ENCODE assay signal across 18 cellular contexts in the genomic region with DNA sequence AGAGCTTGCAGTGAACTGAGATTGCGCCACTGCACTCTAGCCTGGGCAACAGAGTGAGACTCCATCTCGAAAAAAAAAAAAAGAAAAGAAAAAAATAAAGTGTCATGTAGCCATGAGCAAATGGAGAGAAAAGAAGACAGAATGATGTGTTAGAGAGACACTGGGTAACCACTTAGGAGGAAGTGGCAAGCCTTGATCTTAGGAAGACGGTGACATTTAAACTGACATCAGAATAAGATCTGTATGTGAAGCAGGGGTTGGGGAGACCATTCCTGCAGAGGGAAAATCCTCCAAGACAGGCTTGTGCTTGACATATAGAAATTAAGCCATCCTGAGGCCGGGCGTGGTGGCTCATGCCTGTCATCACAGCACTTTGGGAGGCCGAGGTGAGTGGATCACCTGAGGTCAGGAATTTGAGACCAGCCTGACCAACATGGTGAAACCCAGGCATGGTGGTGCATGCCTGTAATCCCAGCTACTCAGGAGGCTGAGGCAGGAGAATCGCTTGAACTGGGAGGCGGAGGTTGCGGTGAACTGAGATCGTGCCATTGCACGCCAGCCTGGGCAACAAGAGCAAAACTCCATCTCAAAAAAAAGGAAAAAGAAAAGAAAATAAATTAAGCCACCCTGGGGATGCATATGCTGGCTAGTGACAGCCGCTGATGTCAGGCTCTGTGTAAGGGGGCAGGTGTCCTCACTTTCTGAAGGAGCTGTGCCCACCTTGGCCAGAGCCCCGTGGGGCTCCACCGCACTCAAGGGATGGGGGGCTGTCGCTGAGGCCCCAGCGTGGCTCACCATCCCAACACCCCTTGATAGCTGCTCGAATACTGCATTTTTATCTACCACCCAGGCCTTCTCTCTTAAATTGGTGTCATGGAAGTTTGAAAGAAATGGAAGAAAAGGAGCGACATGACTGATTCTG. TPM values are rescaled to one million over a fixed set of nuclear protein-coding genes. Genes with fewer than 3 reads are reported as not detected.
DNase-seq lines count a peak whose midpoint lies in the region; ATAC-seq and TF ChIP-seq lines count a peak whose summit lies in the region.
"Had no signal": no experiment of that assay in that cellular context is flagged by ENCODE, and none has a peak within 500 bp of the region (broad histone marks: within the 10 kb centered on the region; RNA-seq: fewer than 3 reads in every experiment).

No MANE protein-coding gene starts in this region.

- H3K27me3 Mint-ChIP-seq in activated naive CD8-positive, alpha-beta T cell treated with anti-CD3 and anti-CD28 coated beads for 36 hours, result no peaks in the 10 kb centered on the region
- no peaks in the 10 kb centered on the region for H3K27me3 Mint-ChIP-seq in endothelial cell (ENCODE audit: unreplicated experiment)
- H3K27me3 Mint-ChIP-seq in CD4-positive, alpha-beta memory T cell, result peaks cover 0 to 2% of the 10 kb centered on the region in 2 donors

- peaks cover 13% of the 10 kb centered on the region for H3K4me1 Mint-ChIP-seq in activated naive CD8-positive, alpha-beta T cell treated with anti-CD3 and anti-CD28 coated beads for 36 hours
- H3K4me1 Mint-ChIP-seq in endothelial cell (ENCODE audit: unreplicated experiment), result peaks cover 4% of the 10 kb centered on the region
- peaks cover 0 to 10% (median 4%) of the 10 kb centered on the region in 4 donors for H3K4me1 Mint-ChIP-seq in CD4-positive, alpha-beta memory T cell

- peak overlapping the region; percentile 48 for H3K27ac Mint-ChIP-seq in activated naive CD8-positive, alpha-beta T cell treated with anti-CD3 and anti-CD28 coated beads for 36 hours
- no peak overlapping the region for H3K27ac Mint-ChIP-seq in endothelial cell (ENCODE audit: unreplicated experiment)
- H3K27ac Mint-ChIP-seq in CD4-positive, alpha-beta memory T cell, result peak overlapping the region in 1 of 7 donors; percentile 50

- H3K4me3 ChIP-seq in PC-3 (ENCODE audit: low read length) (no peak overlapping the region), colonic mucosa (no peak overlapping the region)
- H3K4me3 ChIP-seq in CD4-positive, alpha-beta memory T cell (ENCODE audit: low read length in 2 of 2), result no peak overlapping the region
- H3K4me3 ChIP-seq: MG63 had no signal

- no peaks in the 10 kb centered on the region for H3F3A ChIP-seq in PC-3 (ENCODE audit: low read length, unreplicated experiment)

- DNase-seq in activated CD8-positive, alpha-beta memory T cell treated with anti-CD3 and anti-CD28 coated beads for 24 hours, result peak; percentile 49
- DNase-seq in activated CD8-positive, alpha-beta memory T cell treated with anti-CD3 and anti-CD28 coated beads, Interleukin-2, amount 50 U/mL, for 4 hours, result no peak
- no peak for DNase-seq in PC-3
- DNase-seq in activated naive CD8-positive, alpha-beta T cell treated with anti-CD3 and anti-CD28 coated beads for 36 hours, result no peak
- peak; percentile 16 for DNase-seq in stimulated activated CD8-positive, alpha-beta memory T cell treated with anti-CD3 and anti-CD28 coated beads, Interleukin-4, amount 100 ng/mL, for 48 hours
- no peak for DNase-seq in endothelial cell (ENCODE audit: low spot score)
- no peak for DNase-seq in CD4-positive, alpha-beta memory T cell
- DNase-seq in colonic mucosa, result no peak
- DNase-seq: MG63, NCI-H2029, NCI-H446 treated with DMSO at 0.1 percent for 48 hours, nucleus accumbens, right cardiac atrium, Right ventricle myocardium superior had no signal

- no peaks in the 10 kb centered on the region for H3K9me3 Mint-ChIP-seq in activated naive CD8-positive, alpha-beta T cell treated with anti-CD3 and anti-CD28 coated beads for 36 hours
- H3K9me3 Mint-ChIP-seq in endothelial cell (ENCODE audit: unreplicated experiment), result no peaks in the 10 kb centered on the region
- no peaks in the 10 kb centered on the region for H3K9me3 Mint-ChIP-seq in CD4-positive, alpha-beta memory T cell

- H3K9me2 ChIP-seq in PC-3 (replicated peaks; ENCODE audit: low read length), result no peaks in the 10 kb centered on the region

- ATAC-seq in PC-3, result no peak
- ATAC-seq: left colon had no signal

- H2AFZ ChIP-seq in PC-3 (ENCODE audit: low read length), result no peak overlapping the region

- H3K27ac ChIP-seq in PC-3 (ENCODE audit: low read length), result peak overlapping the region; percentile 82
- no peak overlapping the region for H3K27ac ChIP-seq in CD4-positive, alpha-beta memory T cell (ENCODE audit: low read depth, low read length)
- H3K27ac ChIP-seq in colonic mucosa, result no peak overlapping the region

- H3K79me2 ChIP-seq in PC-3 (ENCODE audit: low read length), result no peaks in the 10 kb centered on the region

- H3K27me3 ChIP-seq in PC-3 (ENCODE audit: low read length) (no peaks in the 10 kb centered on the region), colonic mucosa (no peaks in the 10 kb centered on the region)
- no peaks in the 10 kb centered on the region for H3K27me3 ChIP-seq in CD4-positive, alpha-beta memory T cell (ENCODE audit: insufficient read depth, low read length)
- H3K27me3 ChIP-seq: MG63 had no signal

- peak overlapping the region; percentile 26; the same call in 1 of the 2 replicates for H3K9ac ChIP-seq in PC-3 (ENCODE audit: low read length)
- H3K9ac ChIP-seq in colonic mucosa (ENCODE audit: low read depth in 2 of 2, low read length in 2 of 2), result no peak overlapping the region

- H3K9me3 ChIP-seq in PC-3 (ENCODE audit: low read length), result no peaks in the 10 kb centered on the region
- H3K9me3 ChIP-seq in CD4-positive, alpha-beta memory T cell (ENCODE audit: control insufficient read depth in 1 of 2, low read length in 2 of 2), result no peaks in the 10 kb centered on the region
- H3K9me3 ChIP-seq in colonic mucosa, result no peaks in the 10 kb centered on the region
- H3K9me3 ChIP-seq: MG63 had no signal

- TF ChIP-seq CTCF in PC-3 (conservative IDR thresholded peaks at IDR 0.05; ENCODE audit: low read depth, low read length) (no peak), endothelial cell (IDR thresholded peaks at IDR 0.05; ENCODE audit: unreplicated experiment) (no peak), colonic mucosa (IDR thresholded peaks at IDR 0.05) (no peak)

- H3K4me1 ChIP-seq in PC-3 (ENCODE audit: insufficient read depth, low read length) (peaks cover 18% of the 10 kb centered on the region), colonic mucosa (peaks cover 4% of the 10 kb centered on the region)
- no peaks in the 10 kb centered on the region for H3K4me1 ChIP-seq in CD4-positive, alpha-beta memory T cell (ENCODE audit: insufficient read depth, low read length)

- BruUV-seq in PC-3 (replicated peaks; lab: Mats Ljungman, UMichigan), result no TSS peak

- no peaks in the 10 kb centered on the region for H3K36me3 Mint-ChIP-seq in activated naive CD8-positive, alpha-beta T cell treated with anti-CD3 and anti-CD28 coated beads for 36 hours
- no peaks in the 10 kb centered on the region for H3K36me3 Mint-ChIP-seq in endothelial cell (ENCODE audit: low read depth, unreplicated experiment)
- no peaks in the 10 kb centered on the region for H3K36me3 Mint-ChIP-seq in CD4-positive, alpha-beta memory T cell

- POLR2A ChIA-PET in PC-3 (lab: Charles Lee; ENCODE audit: unreplicated experiment), result no interaction called here
- POLR2A ChIA-PET in CD4-positive, alpha-beta memory T cell (lab: Charles Lee; ENCODE audit: partially characterized antibody), result no interaction called here

- H4K20me1 ChIP-seq in PC-3 (ENCODE audit: low read length), result no peaks in the 10 kb centered on the region

- H3K4me3 Mint-ChIP-seq in activated naive CD8-positive, alpha-beta T cell treated with anti-CD3 and anti-CD28 coated beads for 36 hours, result no peak overlapping the region
- H3K4me3 Mint-ChIP-seq in endothelial cell (ENCODE audit: unreplicated experiment), result no peak overlapping the region
- H3K4me3 Mint-ChIP-seq in CD4-positive, alpha-beta memory T cell, result no peak overlapping the region

- CTCF ChIA-PET in PC-3 (lab: Charles Lee), result no interaction called here
- CTCF ChIA-PET in CD4-positive, alpha-beta memory T cell (lab: Charles Lee; ENCODE audit: partially characterized antibody), result no interaction called here

- intact Hi-C loops in PC-3 (cut with micrococcal nuclease) (no loop called here), colonic mucosa (cut with DNase I) (no loop called here)
- intact Hi-C loops in CD4-positive, alpha-beta memory T cell (cut with micrococcal nuclease), result no loop called here

- H3K4me2 ChIP-seq in PC-3 (ENCODE audit: low read length), result no peak overlapping the region

- H3K36me3 ChIP-seq in PC-3 (ENCODE audit: low read depth, low read length), result no peaks in the 10 kb centered on the region
- H3K36me3 ChIP-seq in CD4-positive, alpha-beta memory T cell (ENCODE audit: insufficient read depth, low read length), result no peaks in the 10 kb centered on the region
- no peaks in the 10 kb centered on the region for H3K36me3 ChIP-seq in colonic mucosa
- H3K36me3 ChIP-seq: MG63 had no signal

RNA-seq across cellular contexts. Expression of a gene that starts 13.1 kb away (rescaled TPM):
- total RNA-seq in PC-3 (2014; rRNA removed) (64.5 and 77.1 TPM in 2 replicates), endothelial cell (ENCODE audit: unreplicated experiment) (120 TPM), colonic mucosa (100 to 1,000 TPM; 166 to 220 TPM)
- 100 to 1,000 TPM; 182 to 183 TPM for total RNA-seq in activated naive CD8-positive, alpha-beta T cell treated with anti-CD3 and anti-CD28 coated beads for 36 hours
- total RNA-seq in CD4-positive, alpha-beta memory T cell, result 10 to 100 TPM; 59.2 to 64.4 TPM
- polyA plus RNA-seq in CD4-positive, alpha-beta memory T cell, result 100 to 1,000 TPM; 115 to 141 TPM

RNA-seq across cellular contexts. Expression of a gene that starts 25.5 kb away (rescaled TPM):
- total RNA-seq in PC-3 (2014; rRNA removed), result 8.4 and 17.2 TPM in 2 replicates
- 10 to 100 TPM; 54.4 to 55.4 TPM for total RNA-seq in activated naive CD8-positive, alpha-beta T cell treated with anti-CD3 and anti-CD28 coated beads for 36 hours
- total RNA-seq in endothelial cell (ENCODE audit: unreplicated experiment), result 39.4 TPM
- total RNA-seq in CD4-positive, alpha-beta memory T cell, result 10 to 100 TPM; 55.2 to 57.3 TPM
- 10 to 100 TPM; 19.2 to 30.1 TPM for polyA plus RNA-seq in CD4-positive, alpha-beta memory T cell
- 10 to 100 TPM; 31.2 to 38.5 TPM for total RNA-seq in colonic mucosa

RNA-seq across cellular contexts. Expression of a gene that starts 59.7 kb away (rescaled TPM):
- not detected in 2 replicates for total RNA-seq in PC-3 (2014; rRNA removed)
- 1 to 10 TPM in 1 of 2 experiments, under 1 TPM in 1; 0.70 to 1.2 TPM for total RNA-seq in activated naive CD8-positive, alpha-beta T cell treated with anti-CD3 and anti-CD28 coated beads for 36 hours
- 1.2 TPM for total RNA-seq in endothelial cell (ENCODE audit: unreplicated experiment)
- total RNA-seq in CD4-positive, alpha-beta memory T cell, result 1 to 10 TPM; 2.5 to 5.4 TPM
- polyA plus RNA-seq in CD4-positive, alpha-beta memory T cell, result under 1 TPM in 1 of 2 donors, not detected in 1; 0.30 TPM
- 1 to 10 TPM; 3.6 to 6.0 TPM for total RNA-seq in colonic mucosa
- total RNA-seq: H1, Right ventricle myocardium superior, urinary bladder had no signal
- polyA plus RNA-seq: AG04450, H1, right cardiac atrium had no signal

Comparison
In these comparisons a context has a peak if more than half of its experiments do, and no peak if none do; other contexts are left out.
1. DNase-seq: peak in activated CD8-positive, alpha-beta memory T cell treated with anti-CD3 and anti-CD28 coated beads for 24 hours (single experiment) and stimulated activated CD8-positive, alpha-beta memory T cell treated with anti-CD3 and anti-CD28 coated beads, Interleukin-4, amount 100 ng/mL, for 48 hours (single experiment); none in activated CD8-positive, alpha-beta memory T cell treated with anti-CD3 and anti-CD28 coated beads, Interleukin-2, amount 50 U/mL, for 4 hours (single experiment), PC-3 (single experiment), activated naive CD8-positive, alpha-beta T cell treated with anti-CD3 and anti-CD28 coated beads for 36 hours (single experiment), endothelial cell (single experiment), CD4-positive, alpha-beta memory T cell (0 of 5) and colonic mucosa (single experiment).